In the genomic region with DNA sequence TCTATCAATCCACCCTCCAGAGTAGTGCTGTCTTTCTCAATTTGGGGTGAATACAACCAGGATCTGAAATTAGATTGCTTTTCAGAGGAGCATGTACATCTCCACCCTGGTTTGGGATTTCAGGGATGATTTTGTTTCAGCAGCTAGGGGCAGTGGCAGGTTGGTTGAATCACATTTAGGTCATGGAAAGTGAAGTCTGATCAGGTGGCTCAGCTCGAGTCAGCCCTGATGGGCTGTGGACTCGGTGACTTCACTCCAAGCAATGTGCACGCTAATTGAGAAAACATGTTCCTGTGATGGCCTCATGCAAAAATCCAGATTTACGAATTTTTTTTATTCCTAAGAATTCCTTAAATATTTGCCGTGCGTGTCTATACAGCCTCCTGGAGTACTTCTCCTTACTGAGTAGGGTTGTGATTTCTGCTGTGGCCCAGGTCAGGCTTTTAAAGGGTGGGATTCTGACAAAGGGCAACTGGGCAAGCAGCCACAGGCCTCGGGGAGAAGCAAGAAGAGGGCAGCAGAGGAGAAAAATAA, we compare ENCODE assay signal across 15 cellular contexts. TPM values are rescaled to one million over a fixed set of nuclear protein-coding genes. Genes with fewer than 3 reads are reported as not detected.
A peak's percentile ranks its signal among the peaks of the same experiment; 100 is the strongest.
DNase-seq lines count a peak whose midpoint lies in the region; ATAC-seq and TF ChIP-seq lines count a peak whose summit lies in the region.
"Had no signal": no experiment of that assay in that cellular context is flagged by ENCODE, and none has a peak within 500 bp of the region (broad histone marks: within the 10 kb centered on the region; RNA-seq: fewer than 3 reads in every experiment).

No MANE protein-coding gene starts in this region.

- TF ChIP-seq EP300 in ovary (IDR thresholded peaks at IDR 0.05), result no peak

- H3K4me1 ChIP-seq in RWPE2 (ENCODE audit: insufficient read depth, poor library complexity, severe bottlenecking), result peaks cover 23% of the 10 kb centered on the region
- H3K4me1 ChIP-seq in ovary (ENCODE audit: insufficient read depth), result peaks cover 35% of the 10 kb centered on the region

- TF ChIP-seq POLR2A in ovary (IDR thresholded peaks at IDR 0.05), result no peak

- H3K4me3 ChIP-seq in AG09309 (ENCODE audit: control insufficient read depth, low read depth, low read length) (no peak overlapping the region), RWPE2 (ENCODE audit: severe bottlenecking) (no peak overlapping the region), ovary (no peak overlapping the region)

- H3K27ac ChIP-seq in RWPE2 (ENCODE audit: poor library complexity, severe bottlenecking), result peak overlapping the region; percentile 22
- peak overlapping the region in 1 of 2 donors; percentile 65 for H3K27ac ChIP-seq in ovary

- intact Hi-C loops in ovary (cut with DNase I), result loop anchor here in 2 of 4 donors (2.0 to 10.0 kb wide), 5 partner anchors 46 to 186 kb away; no protein-coding TSS in a partner anchor

- H3K9me3 ChIP-seq in RWPE2 (ENCODE audit: severe bottlenecking) (no peaks in the 10 kb centered on the region), ovary (no peaks in the 10 kb centered on the region)

- DNase-seq in AG09309 (ENCODE audit: low read depth) (peak; percentile 79), RWPE2 (ENCODE audit: low spot score) (no peak), fibroblast of gingiva (ENCODE audit: low read depth) (peak; percentile 94), ovary (peak in 4 of 5 donors; percentile 42 to 56 (median 51)), Kasumi-1 (lab: John Stamatoyannopoulos, UW) (no peak), retina (no peak), left lobe of liver (ENCODE audit: low spot score) (no peak)
- DNase-seq: activated B cell treated with CpG ODN at 0.5 μM for 24 hours; CD4-positive, alpha-beta T cell; cortex of kidney; NCI-H1105; stimulated activated CD4-positive, alpha-beta T cell treated with anti-CD3 and anti-CD28 coated beads, Interleukin-4, amount 100 ng/mL, for 24 hours had no signal

- TF ChIP-seq CTCF in AG09309 (IDR thresholded peaks at IDR 0.05; ENCODE audit: control insufficient read depth, insufficient read depth, low read depth, low read length, missing control alignments) (peak; percentile 38), RWPE2 (IDR thresholded peaks at IDR 0.05; ENCODE audit: poor library complexity, severe bottlenecking) (no peak), ovary (IDR thresholded peaks at IDR 0.05) (peak in 1 of 3 donors; percentile 37)

- H3K27me3 ChIP-seq in RWPE2 (ENCODE audit: insufficient read depth, poor library complexity, severe bottlenecking), result no peaks in the 10 kb centered on the region
- no peaks in the 10 kb centered on the region for H3K27me3 ChIP-seq in ovary

- 7 to 17% (median 15%) methylated on average over 7 of the region's 7 CpGs for WGBS in ovary, 3 donors

- H3K36me3 ChIP-seq in RWPE2 (ENCODE audit: low read depth), result no peaks in the 10 kb centered on the region
- H3K36me3 ChIP-seq in ovary, result no peaks in the 10 kb centered on the region

- ATAC-seq in RWPE2 (ENCODE audit: low read depth), result peak; percentile 38; the same call in 1 of the 3 replicates
- ATAC-seq in GM19455 (IDR thresholded peaks at IDR 0.05; ENCODE audit: unreplicated experiment), result no peak
- ATAC-seq in left lobe of liver, result no peak

RNA-seq across cellular contexts. Expression of a gene that starts 7.5 kb away (rescaled TPM):
- total RNA-seq in ovary (10 to 100 TPM in 6 of 7 donors, 1 to 10 TPM in 1; 3.0 to 43.4 (median 14.1) TPM), left lobe of liver (0.55 TPM)
- 10 to 100 TPM in 1 of 2 donors, 1 to 10 TPM in 1; 9.3 to 42.1 TPM for polyA plus RNA-seq in ovary
- total RNA-seq: activated B cell treated with CpG ODN at 0.5 μM for 24 hours; activated T-helper 1 cell treated with anti-CD3 and anti-CD28 coated beads, Interleukin-12 subunit alpha, Interleukin-12 subunit beta, Interleukin-2, Interleukin-4 antibody, amounts not matched to agents 30 ng/mL and 10 ng/mL and 1 ng/mL, durations not matched to agents 14 hours and 24 hours and 36 hours; CD4-positive, alpha-beta T cell; neural crest cell had no signal

Comparison
In these comparisons a context has a peak if more than half of its experiments do, and no peak if none do; other contexts are left out.
1. DNase-seq: peak in AG09309 (single experiment), fibroblast of gingiva (single experiment) and ovary (4 of 5); none in RWPE2 (single experiment), Kasumi-1 (0 of 2), retina (single experiment) and left lobe of liver (single experiment).